ENCODE assay signal across 8 cellular contexts in genomic region chr2:206392118-206392517, GRCh38. TPM values are rescaled to one million over a fixed set of nuclear protein-coding genes. Genes with fewer than 3 reads are reported as not detected.
DNase-seq lines count a peak whose midpoint lies in the region; ATAC-seq and TF ChIP-seq lines count a peak whose summit lies in the region.

No MANE protein-coding gene starts in this region.

- H4K20me1 ChIP-seq in DOHH2 (ENCODE audit: control insufficient read depth, insufficient read depth, low read depth, low read length): no peaks in the 10 kb centered on the region

- no peaks in the 10 kb centered on the region for H3K4me1 ChIP-seq in DOHH2 (ENCODE audit: control insufficient read depth, low read length)
- H3K4me1 ChIP-seq in left lung: no peaks in the 10 kb centered on the region

- ATAC-seq in GM18909 (IDR thresholded peaks at IDR 0.05; ENCODE audit: poor library complexity, unreplicated experiment): peak; percentile 99
- ATAC-seq in HG03025 (IDR thresholded peaks at IDR 0.05; ENCODE audit: low FRiP score, unreplicated experiment): peak; percentile 75
- ATAC-seq in left lung: peak; percentile 64

- H3K9me2 ChIP-seq in DOHH2 (replicated peaks; ENCODE audit: control insufficient read depth, low read length): no peaks in the 10 kb centered on the region

- TF ChIP-seq CTCF in DOHH2 (IDR thresholded peaks at IDR 0.05; ENCODE audit: low read depth, low read length, poor library complexity, severe bottlenecking) (peak; percentile 71), astrocyte of the cerebellum (IDR thresholded peaks at IDR 0.05; ENCODE audit: low read depth, low read length, missing control alignments) (peak; percentile 57), left lung (IDR thresholded peaks at IDR 0.05) (no peak)

- intact Hi-C loops in left lung (cut with DNase I): no loop called here

- in situ Hi-C loops in astrocyte of the cerebellum (cut with HindIII; ENCODE audit: low sequenced_read_pairs): no loop called here

- no peaks in the 10 kb centered on the region for H3K9me3 ChIP-seq in DOHH2 (ENCODE audit: control insufficient read depth, insufficient read depth, low read length)
- no peaks in the 10 kb centered on the region for H3K9me3 ChIP-seq in left lung

- DNase-seq in NCI-H460 (ENCODE audit: extremely low read depth, low read depth): peak; percentile 60
- no peak for DNase-seq in astrocyte of the cerebellum (ENCODE audit: low read depth)
- no peak for DNase-seq in left lung
- DNase-seq in DMS79 treated with DMSO at 0.1 percent for 48 hours (lab: John Stamatoyannopoulos, UW): no peak
- no peak for DNase-seq in DMS153 treated with DMSO at 0.1 percent for 48 hours (lab: John Stamatoyannopoulos, UW; ENCODE audit: unreplicated experiment)

- H3K4me2 ChIP-seq in DOHH2 (ENCODE audit: low read length): no peak overlapping the region

- H3K27ac ChIP-seq in DOHH2 (ENCODE audit: low read depth, low read length) (no peak overlapping the region), left lung (no peak overlapping the region)

- H3K4me3 ChIP-seq in DOHH2 (ENCODE audit: low read length) (no peak overlapping the region), astrocyte of the cerebellum (ENCODE audit: low read depth, low read length) (no peak overlapping the region), left lung (no peak overlapping the region)

- no peaks in the 10 kb centered on the region for H3F3A ChIP-seq in DOHH2 (ENCODE audit: control insufficient read depth, insufficient read depth)

- no peaks in the 10 kb centered on the region for H3K79me2 ChIP-seq in DOHH2 (ENCODE audit: control insufficient read depth, low read length)

- H3K27me3 ChIP-seq in DOHH2 (ENCODE audit: control insufficient read depth, low read length): no peaks in the 10 kb centered on the region; the same call in 1 of the 2 replicates
- no peaks in the 10 kb centered on the region for H3K27me3 ChIP-seq in left lung

- no peaks in the 10 kb centered on the region for H3K36me3 ChIP-seq in DOHH2 (ENCODE audit: control insufficient read depth, low read length)
- H3K36me3 ChIP-seq in left lung: no peaks in the 10 kb centered on the region

RNA-seq across cellular contexts. Expression of gene ADAM23, which starts 51.2 kb away (rescaled TPM):
- 17.6 and 24.6 TPM in 2 replicates for total RNA-seq in NCI-H460 (2014; rRNA removed; shearing (Covaris generic))
- polyA plus RNA-seq in NCI-H460 (2014; cell fraction: nucleus; rRNA removed): 24.7 and 28.2 TPM in 2 replicates
- 1 to 10 TPM; 2.2 to 3.2 TPM for total RNA-seq in left lung

Comparison
In these comparisons a context has a peak if more than half of its experiments do, and no peak if none do; other contexts are left out.
1. CTCF ChIP-seq: peak in DOHH2 (single experiment) and astrocyte of the cerebellum (single experiment); none in left lung (0 of 2).
2. Peak in every context shown above with its lines, with median percentiles within 50 percentile points of each other: ATAC-seq.